22 cellular contexts compared by ENCODE assay signal in the genomic region with DNA sequence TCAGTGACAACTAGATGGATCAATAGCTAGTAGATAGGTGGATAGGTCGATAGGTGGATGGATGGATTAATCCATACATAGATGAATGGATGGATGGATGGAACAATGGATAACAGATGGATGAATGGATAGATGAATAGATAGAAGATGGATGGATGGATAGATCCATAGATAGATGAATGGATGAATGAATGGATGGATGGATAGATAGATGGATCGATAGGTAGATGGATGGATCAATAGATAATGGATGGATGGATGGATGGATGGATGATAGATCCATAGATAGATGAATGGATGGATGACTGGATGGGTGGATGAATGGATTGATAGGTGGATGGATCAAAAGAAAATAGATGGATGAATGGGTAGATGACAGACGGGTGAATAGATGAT. TPM values are rescaled to one million over a fixed set of nuclear protein-coding genes. Genes with fewer than 3 reads are reported as not detected.
A peak's percentile ranks its signal among the peaks of the same experiment; 100 is the strongest.
DNase-seq lines count a peak whose midpoint lies in the region; ATAC-seq, FAIRE-seq and TF ChIP-seq lines count a peak whose summit lies in the region.
"Had no signal": no experiment of that assay in that cellular context is flagged by ENCODE, and none has a peak within 500 bp of the region (broad histone marks: within the 10 kb centered on the region; RNA-seq: fewer than 3 reads in every experiment).

No MANE protein-coding gene starts in this region.

- peak overlapping the region; percentile 13 for H3K4me3 Mint-ChIP-seq in endothelial cell (ENCODE audit: unreplicated experiment)
- H3K4me3 Mint-ChIP-seq: B cell; CD4-positive, alpha-beta T cell; CD8-positive, alpha-beta T cell had no signal

- H3K4me3 ChIP-seq in HEK293 (ENCODE audit: low read depth, low read length) (no peak overlapping the region), right atrium auricular region (no peak overlapping the region)
- H3K4me3 ChIP-seq: A549; BLaER1 treated with 17β-estradiol and CSF1 and Interleukin-3, amounts not matched to agents 10 nM and 100 nM had no signal

- peaks cover 10% of the 10 kb centered on the region for H3K4me1 Mint-ChIP-seq in endothelial cell (ENCODE audit: unreplicated experiment)

- peaks cover 0 to 11% of the 10 kb centered on the region in 2 experiments; a peak in 1 of 3 replicates for H3K36me3 ChIP-seq in HEK293 (ENCODE audit: control insufficient read depth in 2 of 2, insufficient read depth in 1 of 2, low read length in 2 of 2)
- no peaks in the 10 kb centered on the region for H3K36me3 ChIP-seq in right atrium auricular region
- H3K36me3 ChIP-seq: BLaER1 treated with 17β-estradiol and CSF1 and Interleukin-3, amounts not matched to agents 10 nM and 100 nM had no signal

- peaks cover 17% of the 10 kb centered on the region for H3K27me3 Mint-ChIP-seq in endothelial cell (ENCODE audit: unreplicated experiment)

- FAIRE-seq in urothelium cell line (lab: Jason Lieb, UNC), result peak; percentile 73
- FAIRE-seq: A549, D721Med, G401.6, GM12891, GM18507 had no signal

- TF ChIP-seq CTCF in HEK293 (tag by site-specific recombination; IDR thresholded peaks at IDR 0.05) (no peak), endothelial cell (IDR thresholded peaks at IDR 0.05; ENCODE audit: unreplicated experiment) (no peak), right atrium auricular region (IDR thresholded peaks at IDR 0.05) (no peak)

- CTCF ChIA-PET in HEK293 (lab: Yijun Ruan, JAX), result no interaction called here

- H3K36me3 Mint-ChIP-seq in endothelial cell (ENCODE audit: low read depth, unreplicated experiment), result peaks cover 11% of the 10 kb centered on the region
- H3K36me3 Mint-ChIP-seq: CD8-positive, alpha-beta T cell had no signal

- H3K27ac ChIP-seq in HEK293 (ENCODE audit: extremely low read depth, low read depth, low read length) (no peak overlapping the region), right atrium auricular region (no peak overlapping the region)
- H3K27ac ChIP-seq: 22Rv1; A549; BLaER1 treated with 17β-estradiol and CSF1 and Interleukin-3, amounts not matched to agents 10 nM and 100 nM; C4-2B had no signal

- peak overlapping the region; percentile 16 for H3K27ac Mint-ChIP-seq in endothelial cell (ENCODE audit: unreplicated experiment)
- H3K27ac Mint-ChIP-seq: B cell; CD4-positive, alpha-beta T cell; CD8-positive, alpha-beta T cell had no signal

- H3K27me3 ChIP-seq in right atrium auricular region, result peaks cover 10 to 13% of the 10 kb centered on the region in 2 donors

- no peak for ATAC-seq in GM18498 (IDR thresholded peaks at IDR 0.05; ENCODE audit: unreplicated experiment)
- ATAC-seq: A549; CD8-positive, alpha-beta T cell had no signal

- H3K4me1 ChIP-seq in HEK293 (ENCODE audit: control insufficient read depth, insufficient read depth, low read length), result peaks cover 3% of the 10 kb centered on the region; the same call in 1 of the 2 replicates
- peaks cover 0 to 8% of the 10 kb centered on the region in 2 donors for H3K4me1 ChIP-seq in right atrium auricular region

- POLR2A ChIA-PET in HEK293 (lab: Yijun Ruan, JAX), result no interaction called here

- H3K9me3 Mint-ChIP-seq in endothelial cell (ENCODE audit: unreplicated experiment), result peaks cover 3% of the 10 kb centered on the region

- H3K9me3 ChIP-seq in HEK293 (ENCODE audit: control insufficient read depth, insufficient read depth, low read depth, low read length) (no peaks in the 10 kb centered on the region), right atrium auricular region (peaks cover 0 to 5% of the 10 kb centered on the region in 2 donors)
- H3K9me3 ChIP-seq: A549, Caco-2 had no signal

- DNase-seq in endothelial cell (ENCODE audit: low spot score) (no peak), urothelium cell line (ENCODE audit: low spot score) (no peak), right atrium auricular region (ENCODE audit: low spot score) (no peak)
- DNase-seq: AML-193, Caco-2, Calu3, DMS79 treated with DMSO at 0.1 percent for 48 hours, GF-D8 had no signal

TF ChIP-seq in HEK293, 187 proteins besides CTCF, POLR2A, EP300 and RAD21:
- TF ChIP-seq RBAK (tag by site-specific recombination; IDR thresholded peaks at IDR 0.05) (no peak), ZNF366 (tag by site-specific recombination; conservative IDR thresholded peaks at IDR 0.05) (peak; percentile 92), TCF7L2 (IDR thresholded peaks at IDR 0.05; ENCODE audit: borderline replicate concordance, low read depth, low read length) (no peak), ZBTB17 (tag by site-specific recombination; IDR thresholded peaks at IDR 0.05) (peak; percentile 93), ZNF133 (tag by site-specific recombination; IDR thresholded peaks at IDR 0.05) (no peak), TRIM28 (IDR thresholded peaks at IDR 0.05; ENCODE audit: borderline replicate concordance, low read length) (no peak)
- TF ChIP-seq, protein P1, sequence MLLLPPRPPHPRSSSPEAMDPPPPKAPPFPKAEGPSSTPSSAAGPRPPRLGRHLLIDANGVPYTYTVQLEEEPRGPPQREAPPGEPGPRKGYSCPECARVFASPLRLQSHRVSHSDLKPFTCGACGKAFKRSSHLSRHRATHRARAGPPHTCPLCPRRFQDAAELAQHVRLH (tag by site-specific recombination; IDR thresholded peaks at IDR 0.05), result no peak
- TF ChIP-seq, protein P2, sequence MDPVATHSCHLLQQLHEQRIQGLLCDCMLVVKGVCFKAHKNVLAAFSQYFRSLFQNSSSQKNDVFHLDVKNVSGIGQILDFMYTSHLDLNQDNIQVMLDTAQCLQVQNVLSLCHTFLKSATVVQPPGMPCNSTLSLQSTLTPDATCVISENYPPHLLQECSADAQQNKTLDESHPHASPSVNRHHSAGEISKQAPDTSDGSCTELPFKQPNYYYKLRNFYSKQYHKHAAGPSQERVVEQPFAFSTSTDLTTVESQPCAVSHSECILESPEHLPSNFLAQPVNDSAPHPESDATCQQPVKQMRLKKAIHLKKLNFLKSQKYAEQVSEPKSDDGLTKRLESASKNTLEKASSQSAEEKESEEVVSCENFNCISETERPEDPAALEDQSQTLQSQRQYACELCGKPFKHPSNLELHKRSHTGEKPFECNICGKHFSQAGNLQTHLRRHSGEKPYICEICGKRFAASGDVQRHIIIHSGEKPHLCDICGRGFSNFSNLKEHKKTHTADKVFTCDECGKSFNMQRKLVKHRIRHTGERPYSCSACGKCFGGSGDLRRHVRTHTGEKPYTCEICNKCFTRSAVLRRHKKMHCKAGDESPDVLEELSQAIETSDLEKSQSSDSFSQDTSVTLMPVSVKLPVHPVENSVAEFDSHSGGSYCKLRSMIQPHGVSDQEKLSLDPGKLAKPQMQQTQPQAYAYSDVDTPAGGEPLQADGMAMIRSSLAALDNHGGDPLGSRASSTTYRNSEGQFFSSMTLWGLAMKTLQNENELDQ (tag by site-specific recombination; IDR thresholded peaks at IDR 0.05; ENCODE audit: low read depth), result no peak
- TF ChIP-seq, protein P3, sequence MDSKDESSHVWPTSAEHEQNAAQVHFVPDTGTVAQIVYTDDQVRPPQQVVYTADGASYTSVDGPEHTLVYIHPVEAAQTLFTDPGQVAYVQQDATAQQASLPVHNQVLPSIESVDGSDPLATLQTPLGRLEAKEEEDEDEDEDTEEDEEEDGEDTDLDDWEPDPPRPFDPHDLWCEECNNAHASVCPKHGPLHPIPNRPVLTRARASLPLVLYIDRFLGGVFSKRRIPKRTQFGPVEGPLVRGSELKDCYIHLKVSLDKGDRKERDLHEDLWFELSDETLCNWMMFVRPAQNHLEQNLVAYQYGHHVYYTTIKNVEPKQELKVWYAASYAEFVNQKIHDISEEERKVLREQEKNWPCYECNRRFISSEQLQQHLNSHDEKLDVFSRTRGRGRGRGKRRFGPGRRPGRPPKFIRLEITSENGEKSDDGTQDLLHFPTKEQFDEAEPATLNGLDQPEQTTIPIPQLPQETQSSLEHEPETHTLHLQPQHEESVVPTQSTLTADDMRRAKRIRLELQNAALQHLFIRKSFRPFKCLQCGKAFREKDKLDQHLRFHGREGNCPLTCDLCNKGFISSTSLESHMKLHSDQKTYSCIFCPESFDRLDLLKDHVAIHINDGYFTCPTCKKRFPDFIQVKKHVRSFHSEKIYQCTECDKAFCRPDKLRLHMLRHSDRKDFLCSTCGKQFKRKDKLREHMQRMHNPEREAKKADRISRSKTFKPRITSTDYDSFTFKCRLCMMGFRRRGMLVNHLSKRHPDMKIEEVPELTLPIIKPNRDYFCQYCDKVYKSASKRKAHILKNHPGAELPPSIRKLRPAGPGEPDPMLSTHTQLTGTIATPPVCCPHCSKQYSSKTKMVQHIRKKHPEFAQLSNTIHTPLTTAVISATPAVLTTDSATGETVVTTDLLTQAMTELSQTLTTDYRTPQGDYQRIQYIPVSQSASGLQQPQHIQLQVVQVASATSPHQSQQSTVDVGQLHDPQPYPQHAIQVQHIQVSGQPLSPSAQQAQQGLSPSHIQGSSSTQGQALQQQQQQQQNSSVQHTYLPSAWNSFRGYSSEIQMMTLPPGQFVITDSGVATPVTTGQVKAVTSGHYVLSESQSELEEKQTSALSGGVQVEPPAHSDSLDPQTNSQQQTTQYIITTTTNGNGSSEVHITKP (tag by site-specific recombination; IDR thresholded peaks at IDR 0.05), result no peak

RNA-seq across cellular contexts. Expression of a gene that starts 5.1 kb away (rescaled TPM):
- 0.10 TPM for total RNA-seq in endothelial cell (ENCODE audit: unreplicated experiment)
- under 1 TPM in 1 of 2 donors, not detected in 1; 0.16 TPM for total RNA-seq in right atrium auricular region
- total RNA-seq: A172; Caco-2; Calu3; CD8-positive, alpha-beta T cell had no signal
